In the genomic region with DNA sequence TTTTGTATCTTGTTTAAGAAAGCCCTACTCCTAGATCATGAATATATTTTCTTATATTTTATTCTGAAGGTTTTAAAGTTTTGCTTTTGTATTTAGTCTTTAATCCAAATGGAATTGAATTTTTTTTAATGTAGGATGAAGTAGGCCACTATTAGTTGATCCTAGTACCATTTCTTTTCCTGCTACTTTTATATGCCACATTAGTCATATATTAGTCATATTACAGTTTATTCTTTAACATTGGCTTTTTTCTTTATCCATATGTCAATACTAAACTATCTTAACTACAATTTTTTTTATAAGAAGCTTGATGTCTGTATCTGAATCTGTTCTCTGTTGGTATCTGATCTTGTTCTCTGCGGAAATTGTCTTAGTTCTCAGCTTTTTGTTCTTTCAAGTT, we compare ENCODE assay signal across 26 cellular contexts.
"Had no signal": no experiment of that assay in that cellular context is flagged by ENCODE, and none has a peak within 500 bp of the region (broad histone marks: within the 10 kb centered on the region; RNA-seq: fewer than 3 reads in every experiment).

No MANE protein-coding gene starts in this region.

- H3K9ac ChIP-seq: neural progenitor cell, parathyroid adenoma had no signal

- H3K4me1 ChIP-seq: esophagus muscularis mucosa, gastroesophageal sphincter, left lung, neural progenitor cell, parathyroid adenoma, right lobe of liver, suprapubic skin, transverse colon, upper lobe of right lung, uterus had no signal

- ATAC-seq: effector memory CD8-positive, alpha-beta T cell; foreskin keratinocyte; gastroesophageal sphincter; heart left ventricle; left cardiac atrium; left lung; naive thymus-derived CD4-positive, alpha-beta T cell; right lobe of liver; stimulated activated naive B cell treated with anti-CD40 and anti-IgM and Interleukin-4, amounts not matched to agents 10 μg/mL and 1 μg/mL and 100 μg/mL, for 72 hours; upper lobe of right lung had no signal

- H2AFZ ChIP-seq: hepatocyte, neural progenitor cell, parathyroid adenoma had no signal

- H3K27ac ChIP-seq: coronary artery, esophagus muscularis mucosa, foreskin keratinocyte, gastroesophageal sphincter, heart left ventricle, hepatocyte, left lung, neural progenitor cell, parathyroid adenoma, right lobe of liver, suprapubic skin, transverse colon, upper lobe of right lung, uterus had no signal

- H3K27me3 Mint-ChIP-seq: effector memory CD8-positive, alpha-beta T cell; naive thymus-derived CD4-positive, alpha-beta T cell; progenitor cell of endocrine pancreas; stimulated activated naive B cell treated with anti-CD40 and anti-IgM and Interleukin-4, amounts not matched to agents 10 μg/mL and 1 μg/mL and 100 μg/mL, for 72 hours; stimulated activated naive CD8-positive, alpha-beta T cell treated with anti-CD3 and anti-CD28 coated beads, Interleukin-15, Interleukin-2, amounts not matched to agents 100 ng/mL and 50 ng/mL, for 24 hours had no signal

- H3K9me3 Mint-ChIP-seq: effector memory CD8-positive, alpha-beta T cell; nephron; neural progenitor cell; stimulated activated naive B cell treated with anti-CD40 and anti-IgM and Interleukin-4, amounts not matched to agents 10 μg/mL and 1 μg/mL and 100 μg/mL, for 72 hours; stimulated activated naive CD8-positive, alpha-beta T cell treated with anti-CD3 and anti-CD28 coated beads, Interleukin-15, Interleukin-2, amounts not matched to agents 100 ng/mL and 50 ng/mL, for 24 hours had no signal

- H3K27ac Mint-ChIP-seq: mesothelial cell of epicardium; nephron; neural progenitor cell; progenitor cell of endocrine pancreas; stimulated activated naive B cell treated with anti-CD40 and anti-IgM and Interleukin-4, amounts not matched to agents 10 μg/mL and 1 μg/mL and 100 μg/mL, for 72 hours; stimulated activated naive CD8-positive, alpha-beta T cell treated with anti-CD3 and anti-CD28 coated beads, Interleukin-15, Interleukin-2, amounts not matched to agents 100 ng/mL and 50 ng/mL, for 24 hours had no signal

- H3K9me3 ChIP-seq: esophagus muscularis mucosa, gastroesophageal sphincter, heart left ventricle, left lung, right lobe of liver, suprapubic skin, transverse colon, upper lobe of right lung, uterus had no signal

- H3K4me3 Mint-ChIP-seq: effector memory CD8-positive, alpha-beta T cell; mesothelial cell of epicardium; naive thymus-derived CD4-positive, alpha-beta T cell; nephron; neural progenitor cell; stimulated activated naive B cell treated with anti-CD40 and anti-IgM and Interleukin-4, amounts not matched to agents 10 μg/mL and 1 μg/mL and 100 μg/mL, for 72 hours; stimulated activated naive CD8-positive, alpha-beta T cell treated with anti-CD3 and anti-CD28 coated beads, Interleukin-15, Interleukin-2, amounts not matched to agents 100 ng/mL and 50 ng/mL, for 24 hours had no signal

- H3K79me2 ChIP-seq: parathyroid adenoma had no signal

- H3K27me3 ChIP-seq: esophagus muscularis mucosa, foreskin keratinocyte, gastroesophageal sphincter, heart left ventricle, hepatocyte, left lung, neural progenitor cell, right lobe of liver, suprapubic skin, transverse colon, upper lobe of right lung, uterus had no signal

- H3K4me2 ChIP-seq: hepatocyte, neural progenitor cell had no signal

- DNase-seq: effector memory CD8-positive, alpha-beta T cell; foreskin keratinocyte; heart left ventricle; left cardiac atrium; left lung; mesenchymal stem cell; naive thymus-derived CD4-positive, alpha-beta T cell; right lobe of liver; small intestine; stimulated activated CD4-positive, alpha-beta T cell treated with anti-CD3 and anti-CD28 coated beads, Interleukin-15, amount 100 ng/mL, for 24 hours; stimulated activated CD4-positive, alpha-beta T cell treated with anti-CD3 and anti-CD28 coated beads, Interleukin-2, amount 100 ng/mL, for 48 hours; stimulated activated naive B cell treated with anti-CD40 and anti-IgM and Interleukin-4, amounts not matched to agents 10 μg/mL and 1 μg/mL and 100 μg/mL, for 72 hours; transverse colon; upper lobe of right lung; uterus had no signal

- H3K4me1 Mint-ChIP-seq: nephron, neural progenitor cell had no signal

- H3K4me3 ChIP-seq: coronary artery, esophagus muscularis mucosa, gastroesophageal sphincter, heart left ventricle, hepatocyte, left lung, neural progenitor cell, right lobe of liver, suprapubic skin, transverse colon, upper lobe of right lung, uterus had no signal

- H3K36me3 ChIP-seq: neural progenitor cell, uterus had no signal
